ENCODE assay signal across 11 cellular contexts in the genomic region with DNA sequence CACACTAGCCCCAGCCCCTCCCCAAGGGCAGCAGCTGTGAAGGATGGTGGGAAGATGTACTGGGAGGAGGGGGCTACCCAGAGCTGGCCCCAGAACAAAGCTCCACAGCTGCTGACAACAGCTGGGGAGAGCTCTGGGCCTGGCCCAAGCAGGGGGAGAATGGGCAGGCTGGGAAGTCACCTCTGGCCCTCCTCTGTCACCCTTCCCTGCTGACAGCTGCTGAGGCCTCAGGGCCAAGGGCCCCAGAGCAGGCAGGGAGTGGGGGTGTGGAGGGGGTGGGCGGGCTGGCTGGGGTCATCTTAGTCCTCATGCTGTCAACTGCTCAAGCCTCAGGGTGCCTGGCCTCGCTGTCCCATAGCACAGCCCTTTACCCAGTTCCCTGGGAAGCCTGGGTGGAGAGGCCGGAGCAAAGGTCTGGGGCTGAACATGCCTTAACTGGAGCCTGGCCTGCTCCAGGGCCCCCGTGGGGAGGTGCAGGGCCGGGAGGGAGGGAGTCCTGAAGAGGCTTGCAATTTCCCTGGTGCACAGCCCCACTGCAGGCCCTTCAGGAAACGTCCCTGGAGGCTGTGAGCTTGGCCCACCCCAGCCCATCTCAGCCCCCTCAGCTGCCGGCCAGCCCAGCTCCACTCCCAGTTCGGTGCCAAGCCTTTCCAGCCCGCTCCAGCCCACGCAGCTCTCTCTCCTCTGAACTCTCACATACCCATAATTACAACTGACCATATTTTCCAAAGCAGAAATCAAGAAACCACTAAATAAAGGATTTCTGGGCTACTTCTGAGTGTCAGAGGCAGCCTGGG. TPM values are rescaled to one million over a fixed set of nuclear protein-coding genes. Genes with fewer than 3 reads are reported as not detected.
DNase-seq lines count a peak whose midpoint lies in the region; ATAC-seq and TF ChIP-seq lines count a peak whose summit lies in the region.
"Had no signal": no experiment of that assay in that cellular context is flagged by ENCODE, and none has a peak within 500 bp of the region (broad histone marks: within the 10 kb centered on the region; RNA-seq: fewer than 3 reads in every experiment).

No MANE protein-coding gene starts in this region.

- CTCF ChIA-PET in naive thymus-derived CD4-positive, alpha-beta T cell (lab: Charles Lee): no interaction called here

- TF ChIP-seq POLR2A in right lobe of liver (IDR thresholded peaks at IDR 0.05): no peak

- no peak for TF ChIP-seq CTCF in right lobe of liver (IDR thresholded peaks at IDR 0.05)

- no peak overlapping the region for H3K4me3 Mint-ChIP-seq in stimulated activated memory B cell treated with anti-CD40 and anti-IgM and Interleukin-4, amounts not matched to agents 10 μg/mL and 1 μg/mL and 100 μg/mL, for 72 hours
- H3K4me3 Mint-ChIP-seq in naive thymus-derived CD4-positive, alpha-beta T cell: no peak overlapping the region
- H3K4me3 Mint-ChIP-seq in T-helper 2 cell treated with Interferon-gamma antibody and Interleukin-4, amounts not matched to agents 5 μg/mL and 100 μg/mL, for 36 hours: no peak overlapping the region
- H3K4me3 Mint-ChIP-seq: activated naive CD4-positive, alpha-beta T cell treated with anti-CD3 and anti-CD28 coated beads for 36 hours had no signal

- H3K4me1 Mint-ChIP-seq in stimulated activated memory B cell treated with anti-CD40 and anti-IgM and Interleukin-4, amounts not matched to agents 10 μg/mL and 1 μg/mL and 100 μg/mL, for 72 hours: peaks cover 15% of the 10 kb centered on the region
- peaks cover 7 to 24% (median 17%) of the 10 kb centered on the region in 7 donors for H3K4me1 Mint-ChIP-seq in naive thymus-derived CD4-positive, alpha-beta T cell
- H3K4me1 Mint-ChIP-seq in T-helper 2 cell treated with Interferon-gamma antibody and Interleukin-4, amounts not matched to agents 5 μg/mL and 100 μg/mL, for 36 hours (ENCODE audit: low read depth): peaks cover 5% of the 10 kb centered on the region

- intact Hi-C loops in right lobe of liver (cut with DNase I): no loop called here
- intact Hi-C loops in naive thymus-derived CD4-positive, alpha-beta T cell (cut with micrococcal nuclease): no loop called here

- no CpG with 5 or more reads among the region's 10 CpGs for WGBS in right lobe of liver (ENCODE audit: insufficient coverage, low coverage, low lambda C conversion rate, missing lambda C conversion rate)

- peak; percentile 43 for DNase-seq in dermis blood vessel endothelial cell
- DNase-seq in right lobe of liver: no peak
- no peak for DNase-seq in naive thymus-derived CD4-positive, alpha-beta T cell
- DNase-seq in mesenteric fat pad (ENCODE audit: low spot score): no peak
- DNase-seq in T-helper 2 cell treated with Interferon-gamma antibody and Interleukin-4, amounts not matched to agents 5 μg/mL and 100 μg/mL, for 36 hours (ENCODE audit: low spot score): no peak
- DNase-seq in COR-L47 (lab: John Stamatoyannopoulos, UW): no peak
- DNase-seq: activated naive CD4-positive, alpha-beta T cell treated with anti-CD3 and anti-CD28 coated beads for 36 hours; T1000 had no signal

- peak overlapping the region; percentile 47 for H3K27ac ChIP-seq in HUES48 (ENCODE audit: low read depth, low read length)
- H3K27ac ChIP-seq in right lobe of liver: no peak overlapping the region
- no peak overlapping the region for H3K27ac ChIP-seq in naive thymus-derived CD4-positive, alpha-beta T cell (ENCODE audit: low read depth, low read length)
- H3K27ac ChIP-seq: HL-60 had no signal

- H3K9ac ChIP-seq in HUES48 (ENCODE audit: low read depth, low read length): no peak overlapping the region

- no peaks in the 10 kb centered on the region for H3K27me3 ChIP-seq in HUES48 (ENCODE audit: control insufficient read depth, insufficient read depth, low read length)
- no peaks in the 10 kb centered on the region for H3K27me3 ChIP-seq in right lobe of liver
- no peaks in the 10 kb centered on the region for H3K27me3 ChIP-seq in naive thymus-derived CD4-positive, alpha-beta T cell (ENCODE audit: control insufficient read depth in 2 of 2, insufficient read depth in 2 of 2, low read length in 2 of 2)

- peak overlapping the region; percentile 79 for H3K27ac Mint-ChIP-seq in stimulated activated memory B cell treated with anti-CD40 and anti-IgM and Interleukin-4, amounts not matched to agents 10 μg/mL and 1 μg/mL and 100 μg/mL, for 72 hours
- peak overlapping the region in 1 of 9 donors; percentile 70 for H3K27ac Mint-ChIP-seq in naive thymus-derived CD4-positive, alpha-beta T cell
- H3K27ac Mint-ChIP-seq in T-helper 2 cell treated with Interferon-gamma antibody and Interleukin-4, amounts not matched to agents 5 μg/mL and 100 μg/mL, for 36 hours: no peak overlapping the region
- H3K27ac Mint-ChIP-seq: activated naive CD4-positive, alpha-beta T cell treated with anti-CD3 and anti-CD28 coated beads for 36 hours had no signal

- POLR2A ChIA-PET in naive thymus-derived CD4-positive, alpha-beta T cell (lab: Charles Lee): no interaction called here

- H3K4me3 ChIP-seq in HUES48 (ENCODE audit: low read depth, low read length) (no peak overlapping the region), right lobe of liver (no peak overlapping the region)
- no peak overlapping the region for H3K4me3 ChIP-seq in naive thymus-derived CD4-positive, alpha-beta T cell (ENCODE audit: low read length)

- peak; percentile 14 to 52 (median 46) for ATAC-seq in right lobe of liver
- ATAC-seq in stimulated activated memory B cell treated with anti-CD40 and anti-IgM and Interleukin-4, amounts not matched to agents 10 μg/mL and 1 μg/mL and 100 μg/mL, for 72 hours: no peak
- no peak for ATAC-seq in naive thymus-derived CD4-positive, alpha-beta T cell

- no peaks in the 10 kb centered on the region for H3K36me3 Mint-ChIP-seq in stimulated activated memory B cell treated with anti-CD40 and anti-IgM and Interleukin-4, amounts not matched to agents 10 μg/mL and 1 μg/mL and 100 μg/mL, for 72 hours
- no peaks in the 10 kb centered on the region for H3K36me3 Mint-ChIP-seq in naive thymus-derived CD4-positive, alpha-beta T cell
- no peaks in the 10 kb centered on the region for H3K36me3 Mint-ChIP-seq in T-helper 2 cell treated with Interferon-gamma antibody and Interleukin-4, amounts not matched to agents 5 μg/mL and 100 μg/mL, for 36 hours (ENCODE audit: low read depth)

- H3K27me3 Mint-ChIP-seq in stimulated activated memory B cell treated with anti-CD40 and anti-IgM and Interleukin-4, amounts not matched to agents 10 μg/mL and 1 μg/mL and 100 μg/mL, for 72 hours: no peaks in the 10 kb centered on the region
- no peaks in the 10 kb centered on the region for H3K27me3 Mint-ChIP-seq in naive thymus-derived CD4-positive, alpha-beta T cell
- H3K27me3 Mint-ChIP-seq in T-helper 2 cell treated with Interferon-gamma antibody and Interleukin-4, amounts not matched to agents 5 μg/mL and 100 μg/mL, for 36 hours (ENCODE audit: low read depth): no peaks in the 10 kb centered on the region

- H3K36me3 ChIP-seq in HUES48 (ENCODE audit: control insufficient read depth, insufficient read depth, low read length) (no peaks in the 10 kb centered on the region), right lobe of liver (no peaks in the 10 kb centered on the region)
- H3K36me3 ChIP-seq in naive thymus-derived CD4-positive, alpha-beta T cell (ENCODE audit: control insufficient read depth in 2 of 3, insufficient read depth in 3 of 3, low read length in 3 of 3): no peaks in the 10 kb centered on the region

- H3K4me1 ChIP-seq in HUES48 (ENCODE audit: control insufficient read depth, insufficient read depth, low read length) (peaks cover 29% of the 10 kb centered on the region), right lobe of liver (no peaks in the 10 kb centered on the region)
- H3K4me1 ChIP-seq in naive thymus-derived CD4-positive, alpha-beta T cell (ENCODE audit: control insufficient read depth in 2 of 2, insufficient read depth in 2 of 2, low read length in 2 of 2): peaks cover 0 to 7% of the 10 kb centered on the region in 2 donors

- H3K9me3 Mint-ChIP-seq in stimulated activated memory B cell treated with anti-CD40 and anti-IgM and Interleukin-4, amounts not matched to agents 10 μg/mL and 1 μg/mL and 100 μg/mL, for 72 hours: no peaks in the 10 kb centered on the region
- H3K9me3 Mint-ChIP-seq in naive thymus-derived CD4-positive, alpha-beta T cell: no peaks in the 10 kb centered on the region
- no peaks in the 10 kb centered on the region for H3K9me3 Mint-ChIP-seq in T-helper 2 cell treated with Interferon-gamma antibody and Interleukin-4, amounts not matched to agents 5 μg/mL and 100 μg/mL, for 36 hours
- H3K9me3 Mint-ChIP-seq: activated naive CD4-positive, alpha-beta T cell treated with anti-CD3 and anti-CD28 coated beads for 36 hours had no signal

- H3K9me3 ChIP-seq in HUES48 (ENCODE audit: control insufficient read depth, insufficient read depth, low read length) (no peaks in the 10 kb centered on the region), right lobe of liver (no peaks in the 10 kb centered on the region)
- H3K9me3 ChIP-seq in naive thymus-derived CD4-positive, alpha-beta T cell (ENCODE audit: control insufficient read depth in 2 of 3, low read length in 3 of 3): no peaks in the 10 kb centered on the region

RNA-seq across cellular contexts. Expression of gene HSPG2, which starts 25.7 kb away (rescaled TPM):
- total RNA-seq in dermis blood vessel endothelial cell (1,406 and 1,997 TPM in 2 replicates), right lobe of liver (10 to 100 TPM; 31.3 to 90.9 (median 43.7) TPM), mesenteric fat pad (543 TPM)
- total RNA-seq in naive thymus-derived CD4-positive, alpha-beta T cell: 10 to 100 TPM in 3 of 5 experiments, 1 to 10 TPM in 2; 8.0 to 20.8 (median 10.0) TPM
- 1 to 10 TPM; 1.0 TPM for polyA plus RNA-seq in naive thymus-derived CD4-positive, alpha-beta T cell

Comparison
In these comparisons a context has a peak if more than half of its experiments do, and no peak if none do; other contexts are left out.
1. ATAC-seq: peak in right lobe of liver (4 of 4); none in stimulated activated memory B cell treated with anti-CD40 and anti-IgM and Interleukin-4, amounts not matched to agents 10 μg/mL and 1 μg/mL and 100 μg/mL, for 72 hours (single experiment) and naive thymus-derived CD4-positive, alpha-beta T cell (single experiment).